In the genomic region with DNA sequence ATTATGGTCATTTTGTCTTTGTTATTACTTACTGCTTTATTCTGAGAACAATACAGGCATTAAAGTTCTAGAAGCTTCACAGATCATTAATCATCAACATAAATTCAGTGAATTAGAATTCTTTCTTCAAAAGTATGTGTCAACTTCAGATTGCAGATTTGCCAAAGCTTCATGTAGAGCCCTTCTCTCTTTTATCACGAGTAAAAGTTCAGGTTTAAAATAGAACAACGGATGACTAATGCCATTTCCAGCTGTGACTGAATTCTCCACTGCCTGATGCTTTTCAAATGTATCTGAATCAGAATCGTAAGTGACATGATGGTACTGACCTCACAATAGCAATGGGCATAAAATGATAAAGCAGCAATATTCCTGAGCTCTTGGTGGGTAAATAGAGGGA, we compare ENCODE assay signal across 15 cellular contexts.
DNase-seq lines count a peak whose midpoint lies in the region; ATAC-seq, FAIRE-seq and TF ChIP-seq lines count a peak whose summit lies in the region.
"Had no signal": no experiment of that assay in that cellular context is flagged by ENCODE, and none has a peak within 500 bp of the region (broad histone marks: within the 10 kb centered on the region; RNA-seq: fewer than 3 reads in every experiment).

No MANE protein-coding gene starts in this region.

- H3K79me2 ChIP-seq in HepG2 (ENCODE audit: insufficient read depth, low read length) = no peaks in the 10 kb centered on the region
- H3K79me2 ChIP-seq: hepatocyte had no signal

- CTCF ChIA-PET in HepG2 (lab: Yijun Ruan, JAX; ENCODE audit: low intra/inter-chr PET ratio, low total read pairs) = no interaction called here

- no peaks in the 10 kb centered on the region for H4K20me1 ChIP-seq in HepG2 (ENCODE audit: insufficient read depth, low read length)

- TF ChIP-seq RAD21 in HepG2 (CRISPR knock-in tag; IDR thresholded peaks at IDR 0.05) = no peak

- intact Hi-C loops in HepG2 (cut with micrococcal nuclease; ENCODE audit: unreplicated experiment) (no loop called here), lower lobe of right lung (cut with DNase I) (no loop called here)

- POLR2A ChIA-PET in HepG2 (lab: Yijun Ruan, JAX) = no interaction called here

- DNase-seq in AG10803 (ENCODE audit: low read depth) = peak; percentile 12
- peak; percentile 71 for DNase-seq in astrocyte of the cerebellum (ENCODE audit: low read depth)
- DNase-seq in hepatic stellate cell (ENCODE audit: low spot score) = peak; percentile 10
- no peak for DNase-seq in HepG2 (ENCODE audit: low spot score)
- no peak for DNase-seq in lower lobe of right lung
- DNase-seq: activated CD4-positive, alpha-beta T cell treated with anti-CD3 and anti-CD28 coated beads, Interleukin-2, amount 50 U/mL, for 4 hours; activated naive CD4-positive, alpha-beta T cell treated with Interleukin-2 at 50 U/mL for 16 hours; NCI-H146; NCI-H774; right cardiac atrium; T-helper 17 cell had no signal

- in situ Hi-C loops in astrocyte of the cerebellum (cut with HindIII; ENCODE audit: low sequenced_read_pairs) (no loop called here), HepG2 (cut with HindIII; ENCODE audit: extremely low pct_ligation_motif_present, low pct_unique_long_range_greater_than_20kb) (loop anchor here (25.0 kb wide), 2 partner anchors 1210 to 1760 kb away; no protein-coding TSS in a partner anchor)

- H3K27ac ChIP-seq in HepG2 (ENCODE audit: extremely low read length, insufficient read depth, low read length) (no peak overlapping the region), lower lobe of right lung (no peak overlapping the region)
- H3K27ac ChIP-seq: hepatocyte had no signal

- H3K4me2 ChIP-seq in HepG2 (ENCODE audit: low read depth, low read length) = no peak overlapping the region
- H3K4me2 ChIP-seq: hepatocyte had no signal

- TF ChIP-seq POLR2A in HepG2 (IDR thresholded peaks at IDR 0.05; ENCODE audit: insufficient read depth in 1 of 2, low read depth in 2 of 2, low read length in 2 of 2) = no peak

- H3K4me3 ChIP-seq in AG10803 (ENCODE audit: low read length) (no peak overlapping the region), astrocyte of the cerebellum (ENCODE audit: low read depth, low read length) (no peak overlapping the region), HepG2 (replicated peaks in 1 of 3; ENCODE audit: insufficient read depth in 1 of 3, low read depth in 2 of 3, low read length in 3 of 3) (no peak overlapping the region), lower lobe of right lung (no peak overlapping the region)
- H3K4me3 ChIP-seq: hepatocyte had no signal

- no peak for FAIRE-seq in HepG2 (lab: Jason Lieb, UNC)

- peak; percentile 41 for ATAC-seq in HG02884 (IDR thresholded peaks at IDR 0.05; ENCODE audit: unreplicated experiment)
- ATAC-seq in HG03521 (IDR thresholded peaks at IDR 0.05; ENCODE audit: unreplicated experiment) = no peak
- no peak for ATAC-seq in HepG2
- no peak for ATAC-seq in GM19395 (IDR thresholded peaks at IDR 0.05; ENCODE audit: unreplicated experiment)
- ATAC-seq in lower lobe of right lung = no peak
- ATAC-seq: T-helper 17 cell had no signal

- H3K9me3 ChIP-seq in HepG2 (ENCODE audit: low read length) (no peaks in the 10 kb centered on the region), lower lobe of right lung (no peaks in the 10 kb centered on the region)

- H3K9ac ChIP-seq in HepG2 (ENCODE audit: insufficient read depth, low read depth, low read length) = no peak overlapping the region

- H3K4me1 ChIP-seq in HepG2 (ENCODE audit: insufficient read depth, low read length) (no peaks in the 10 kb centered on the region), lower lobe of right lung (no peaks in the 10 kb centered on the region)

- TF ChIP-seq EP300 in HepG2 (IDR thresholded peaks at IDR 0.05; ENCODE audit: low read depth in 2 of 2, low read length in 2 of 2) = no peak
- no peak for TF ChIP-seq EP300 in HepG2 (CRISPR knock-in tag; IDR thresholded peaks at IDR 0.05; ENCODE audit: borderline replicate concordance)

- no TSS peak for BruUV-seq in HepG2 (replicated peaks; lab: Mats Ljungman, UMichigan)

- H3K36me3 ChIP-seq in HepG2 (replicated peaks in 1 of 2; ENCODE audit: control insufficient read depth in 1 of 2, insufficient read depth in 2 of 2, low read length in 2 of 2) = no peaks in the 10 kb centered on the region
- no peaks in the 10 kb centered on the region for H3K36me3 ChIP-seq in lower lobe of right lung

- WGBS in HepG2 (ENCODE audit: low lambda C conversion rate) = under 1% methylated on average over 3 of the region's 3 CpGs

- H2AFZ ChIP-seq in HepG2 (ENCODE audit: low read length) = no peak overlapping the region
- H2AFZ ChIP-seq: hepatocyte had no signal

- H3K27me3 ChIP-seq in HepG2 (ENCODE audit: control insufficient read depth in 1 of 2, insufficient read depth in 2 of 2, low read length in 2 of 2) = peaks cover 0 to 5% of the 10 kb centered on the region in 2 experiments; a peak in 2 of 5 replicates
- H3K27me3 ChIP-seq in lower lobe of right lung (ENCODE audit: low read depth) = no peaks in the 10 kb centered on the region
- H3K27me3 ChIP-seq: hepatocyte had no signal

- no peak for TF ChIP-seq CTCF in AG10803 (conservative IDR thresholded peaks at IDR 0.05; ENCODE audit: low read length)
- no peak for TF ChIP-seq CTCF in astrocyte of the cerebellum (IDR thresholded peaks at IDR 0.05; ENCODE audit: low read depth, low read length, missing control alignments)
- no peak for TF ChIP-seq CTCF in HepG2 (CRISPR knock-in tag; IDR thresholded peaks at IDR 0.05)
- no peak for TF ChIP-seq CTCF in lower lobe of right lung (IDR thresholded peaks at IDR 0.05)

TF ChIP-seq in HepG2, 621 proteins besides CTCF, POLR2A, EP300 and RAD21:
- TF ChIP-seq YY1 (IDR thresholded peaks at IDR 0.05; ENCODE audit: insufficient read depth, insufficient replicate concordance, low read depth, low read length) (no peak), SAP130 (CRISPR knock-in tag; IDR thresholded peaks at IDR 0.05; ENCODE audit: low read depth) (no peak), SIN3A (IDR thresholded peaks at IDR 0.05; ENCODE audit: borderline replicate concordance, low read depth, low read length) (no peak)

Comparison
In these comparisons a context has a peak if more than half of its experiments do, and no peak if none do; other contexts are left out.
1. DNase-seq: peak in AG10803 (single experiment), astrocyte of the cerebellum (single experiment) and hepatic stellate cell (single experiment); none in HepG2 (single experiment) and lower lobe of right lung (single experiment).